ENCODE assay signal across 8 cellular contexts in genomic region chr20:4813839-4814695, GRCh38. TPM values are rescaled to one million over a fixed set of nuclear protein-coding genes. Genes with fewer than 3 reads are reported as not detected.
DNase-seq lines count a peak whose midpoint lies in the region; ATAC-seq and TF ChIP-seq lines count a peak whose summit lies in the region.

No MANE protein-coding gene starts in this region.

- no peaks in the 10 kb centered on the region for H3K9me3 ChIP-seq in sigmoid colon

- H3K27me3 Mint-ChIP-seq in activated CD4-positive, alpha-beta T cell treated with anti-CD3 and anti-CD28 coated beads, Interleukin-2, amount 10 ng/mL, durations not matched to agents 24 days and 14 days, result no peaks in the 10 kb centered on the region

- peaks cover 0 to 5% (median 0%) of the 10 kb centered on the region in 4 donors for H3K36me3 ChIP-seq in sigmoid colon

- H3K27me3 ChIP-seq in sigmoid colon, result no peaks in the 10 kb centered on the region

- ATAC-seq in HG03097 (IDR thresholded peaks at IDR 0.05; ENCODE audit: low FRiP score, unreplicated experiment), result peak; percentile 36
- ATAC-seq in esophagus mucosa, result peak; percentile 51

- 38 to 66% methylated on average over 13 of the region's 13 CpGs for WGBS in sigmoid colon, 2 donors

- H3K4me3 ChIP-seq in sigmoid colon, result peak overlapping the region in 1 of 4 donors; percentile 24

- DNase-seq in activated CD4-positive, alpha-beta T cell treated with anti-CD3 and anti-CD28 coated beads, Interleukin-2, amount 10 ng/mL, durations not matched to agents 24 days and 14 days, result peak; percentile 93
- DNase-seq in activated CD4-positive, alpha-beta T cell treated with anti-CD3 and anti-CD28 coated beads, Interleukin-2, amount 50 U/mL, for 48 hours, result no peak
- peak; percentile 67 for DNase-seq in T-helper 22 cell (ENCODE audit: low read depth)
- no peak for DNase-seq in sigmoid colon
- DNase-seq in OCI-M2 (lab: John Stamatoyannopoulos, UW; ENCODE audit: unreplicated experiment), result no peak
- no peak for DNase-seq in NCI-H2107 treated with DMSO at 0.1 percent for 48 hours (lab: John Stamatoyannopoulos, UW; ENCODE audit: unreplicated experiment)

- no peaks in the 10 kb centered on the region for H3K9me3 Mint-ChIP-seq in activated CD4-positive, alpha-beta T cell treated with anti-CD3 and anti-CD28 coated beads, Interleukin-2, amount 10 ng/mL, durations not matched to agents 24 days and 14 days

- peak overlapping the region; percentile 87 for H3K4me3 Mint-ChIP-seq in activated CD4-positive, alpha-beta T cell treated with anti-CD3 and anti-CD28 coated beads, Interleukin-2, amount 10 ng/mL, durations not matched to agents 24 days and 14 days

- peak overlapping the region; percentile 96 for H3K27ac Mint-ChIP-seq in activated CD4-positive, alpha-beta T cell treated with anti-CD3 and anti-CD28 coated beads, Interleukin-2, amount 10 ng/mL, durations not matched to agents 24 days and 14 days

- intact Hi-C loops in activated CD4-positive, alpha-beta T cell treated with anti-CD3 and anti-CD28 coated beads, Interleukin-2, amount 10 ng/mL, durations not matched to agents 24 days and 14 days (cut with micrococcal nuclease), result loop anchor here (1.0 to 5.0 kb wide), 3 partner anchors 25 to 313 kb away; partner anchors contain the start of gene CDS2
- intact Hi-C loops in sigmoid colon (cut with DNase I), result no loop called here

- no peak for TF ChIP-seq EP300 in sigmoid colon (IDR thresholded peaks at IDR 0.05)

- H3K36me3 Mint-ChIP-seq in activated CD4-positive, alpha-beta T cell treated with anti-CD3 and anti-CD28 coated beads, Interleukin-2, amount 10 ng/mL, durations not matched to agents 24 days and 14 days (ENCODE audit: low read depth), result peaks cover 37% of the 10 kb centered on the region

- H3K4me1 ChIP-seq in sigmoid colon, result peaks cover 0 to 52% (median 7%) of the 10 kb centered on the region in 4 donors

- peaks cover 69% of the 10 kb centered on the region for H3K4me1 Mint-ChIP-seq in activated CD4-positive, alpha-beta T cell treated with anti-CD3 and anti-CD28 coated beads, Interleukin-2, amount 10 ng/mL, durations not matched to agents 24 days and 14 days

- no peak for TF ChIP-seq POLR2A in sigmoid colon (IDR thresholded peaks at IDR 0.05)

- no peak for TF ChIP-seq CTCF in sigmoid colon (IDR thresholded peaks at IDR 0.05)

- H3K27ac ChIP-seq in sigmoid colon, result peak overlapping the region; percentile 40 to 71 (median 64)

RNA-seq across cellular contexts. Expression of gene RASSF2, which starts 9.3 kb away (rescaled TPM):
- 38.1 and 38.5 TPM in 2 replicates for total RNA-seq in activated CD4-positive, alpha-beta T cell treated with anti-CD3 and anti-CD28 coated beads, Interleukin-2, amount 10 ng/mL, durations not matched to agents 24 days and 14 days
- 1.6 TPM for total RNA-seq in esophagus mucosa
- 10 to 100 TPM; 14.6 to 37.4 (median 17.8) TPM for total RNA-seq in sigmoid colon
- 10 to 100 TPM in 1 of 3 donors, 1 to 10 TPM in 2; 3.6 to 19.9 (median 5.5) TPM for polyA plus RNA-seq in sigmoid colon

Comparison
In these comparisons a context has a peak if more than half of its experiments do, and no peak if none do; other contexts are left out.
1. DNase-seq: peak in activated CD4-positive, alpha-beta T cell treated with anti-CD3 and anti-CD28 coated beads, Interleukin-2, amount 10 ng/mL, durations not matched to agents 24 days and 14 days (single experiment) and T-helper 22 cell (single experiment); none in activated CD4-positive, alpha-beta T cell treated with anti-CD3 and anti-CD28 coated beads, Interleukin-2, amount 50 U/mL, for 48 hours (0 of 2), sigmoid colon (single experiment), OCI-M2 (single experiment) and NCI-H2107 treated with DMSO at 0.1 percent for 48 hours (single experiment).